In genomic region chr16:57735755-57736418, GRCh38 we compare ENCODE assay signal across 8 cellular contexts. TPM values are rescaled to one million over a fixed set of nuclear protein-coding genes. Genes with fewer than 3 reads are reported as not detected.
DNase-seq lines count a peak whose midpoint lies in the region; ATAC-seq and TF ChIP-seq lines count a peak whose summit lies in the region.

KATNB1 (plus strand) TSS chr16:57735770; CDS start chr16:57737244, 1,474 bp downstream.

- CTCF ChIA-PET in RWPE1 (lab: Yijun Ruan, JAX), result interaction anchor here (0.5 to 2.7 kb wide), 12 partner anchors 13 to 1000 kb away, joined by 3 to 13 read pairs (median 4); no protein-coding TSS in a partner anchor

- peak within 1 kb of the TSS; percentile 96 for H3K4me3 Mint-ChIP-seq in stimulated activated naive CD8-positive, alpha-beta T cell treated with anti-CD3 and anti-CD28 coated beads, Interleukin-15, Interleukin-2, amounts not matched to agents 100 ng/mL and 50 ng/mL, for 24 hours
- peak within 1 kb of the TSS; percentile 98 for H3K4me3 Mint-ChIP-seq in endothelial cell (ENCODE audit: unreplicated experiment)
- H3K4me3 Mint-ChIP-seq in naive thymus-derived CD8-positive, alpha-beta T cell, result peak within 1 kb of the TSS; percentile 92 to 100 (median 96)

- ATAC-seq in stimulated activated naive CD8-positive, alpha-beta T cell treated with anti-CD3 and anti-CD28 coated beads, Interleukin-15, Interleukin-2, amounts not matched to agents 100 U/mL and 50 U/mL, for 24 hours, result no peak
- ATAC-seq in naive thymus-derived CD8-positive, alpha-beta T cell, result no peak
- no peak for ATAC-seq in HG03565 (IDR thresholded peaks at IDR 0.05; ENCODE audit: unreplicated experiment)

- DNase-seq in stimulated activated naive CD8-positive, alpha-beta T cell treated with anti-CD3 and anti-CD28 coated beads, Interleukin-15, Interleukin-2, amounts not matched to agents 100 U/mL and 50 U/mL, for 24 hours, result no peak
- peak; percentile 13 for DNase-seq in RWPE1 (ENCODE audit: low spot score)
- DNase-seq in endothelial cell (ENCODE audit: low spot score), result no peak
- DNase-seq in naive thymus-derived CD8-positive, alpha-beta T cell, result peak in 1 of 10 donors; percentile 7
- DNase-seq in stimulated activated CD4-positive, alpha-beta T cell treated with anti-CD3 and anti-CD28 coated beads, Interleukin-1b, Interleukin-23, amount 100 ng/mL, for 48 hours, result no peak
- DNase-seq in cortex of kidney (lab: John Stamatoyannopoulos, UW), result no peak

- peaks cover 11% of the 10 kb centered on the region for H3K9me3 Mint-ChIP-seq in stimulated activated naive CD8-positive, alpha-beta T cell treated with anti-CD3 and anti-CD28 coated beads, Interleukin-15, Interleukin-2, amounts not matched to agents 100 ng/mL and 50 ng/mL, for 24 hours
- H3K9me3 Mint-ChIP-seq in endothelial cell (ENCODE audit: unreplicated experiment), result no peaks in the 10 kb centered on the region
- peaks cover 0 to 11% (median 4%) of the 10 kb centered on the region in 9 donors for H3K9me3 Mint-ChIP-seq in naive thymus-derived CD8-positive, alpha-beta T cell

- H3K27me3 Mint-ChIP-seq in stimulated activated naive CD8-positive, alpha-beta T cell treated with anti-CD3 and anti-CD28 coated beads, Interleukin-15, Interleukin-2, amounts not matched to agents 100 ng/mL and 50 ng/mL, for 24 hours, result peaks cover 4% of the 10 kb centered on the region
- peaks cover 14% of the 10 kb centered on the region for H3K27me3 Mint-ChIP-seq in endothelial cell (ENCODE audit: unreplicated experiment)
- peaks cover 0 to 2% (median 0%) of the 10 kb centered on the region in 5 donors for H3K27me3 Mint-ChIP-seq in naive thymus-derived CD8-positive, alpha-beta T cell

- peaks cover 43% of the 10 kb centered on the region for H3K4me1 Mint-ChIP-seq in stimulated activated naive CD8-positive, alpha-beta T cell treated with anti-CD3 and anti-CD28 coated beads, Interleukin-15, Interleukin-2, amounts not matched to agents 100 ng/mL and 50 ng/mL, for 24 hours (ENCODE audit: low read depth)
- H3K4me1 Mint-ChIP-seq in endothelial cell (ENCODE audit: unreplicated experiment), result peaks cover 20% of the 10 kb centered on the region
- H3K4me1 Mint-ChIP-seq in naive thymus-derived CD8-positive, alpha-beta T cell, result peaks cover 11 to 44% (median 31%) of the 10 kb centered on the region in 4 donors

- no peak for TF ChIP-seq CTCF in RWPE1 (conservative IDR thresholded peaks at IDR 0.05; ENCODE audit: low read depth)
- no peak for TF ChIP-seq CTCF in endothelial cell (IDR thresholded peaks at IDR 0.05; ENCODE audit: unreplicated experiment)

- peak within 1 kb of the TSS; percentile 75 for H3K27ac ChIP-seq in RWPE1

- peaks cover 24% of the 10 kb centered on the region for H3K36me3 Mint-ChIP-seq in stimulated activated naive CD8-positive, alpha-beta T cell treated with anti-CD3 and anti-CD28 coated beads, Interleukin-15, Interleukin-2, amounts not matched to agents 100 ng/mL and 50 ng/mL, for 24 hours (ENCODE audit: low read depth)
- no peaks in the 10 kb centered on the region for H3K36me3 Mint-ChIP-seq in endothelial cell (ENCODE audit: low read depth, unreplicated experiment)
- H3K36me3 Mint-ChIP-seq in naive thymus-derived CD8-positive, alpha-beta T cell, result peaks cover 0 to 6% (median 0%) of the 10 kb centered on the region in 3 donors

- POLR2A ChIA-PET in RWPE1 (lab: Yijun Ruan, JAX; ENCODE audit: low non-redundant PET), result interaction anchor here (0.6 kb wide), 1 partner anchor 146 kb away, joined by 4 read pairs; no protein-coding TSS in a partner anchor
- POLR2A ChIA-PET in naive thymus-derived CD8-positive, alpha-beta T cell (lab: Charles Lee), result interaction anchor here (0.9 to 2.8 kb wide), 12 partner anchors 9 to 656 kb away, joined by 3 to 17 read pairs (median 4); partner anchors contain the start of genes CFAP20, CIAPIN1, COQ9 and GINS3

- H3K27ac Mint-ChIP-seq in stimulated activated naive CD8-positive, alpha-beta T cell treated with anti-CD3 and anti-CD28 coated beads, Interleukin-15, Interleukin-2, amounts not matched to agents 100 ng/mL and 50 ng/mL, for 24 hours, result peak within 1 kb of the TSS; percentile 98
- H3K27ac Mint-ChIP-seq in endothelial cell (ENCODE audit: unreplicated experiment), result peak within 1 kb of the TSS; percentile 99
- peak within 1 kb of the TSS; percentile 92 to 99 (median 96) for H3K27ac Mint-ChIP-seq in naive thymus-derived CD8-positive, alpha-beta T cell

RNA-seq across cellular contexts. Expression of gene KATNB1, which starts in this region (rescaled TPM):
- 29.2 TPM for total RNA-seq in endothelial cell (ENCODE audit: unreplicated experiment)
- 10 to 100 TPM; 26.1 to 27.4 TPM for total RNA-seq in naive thymus-derived CD8-positive, alpha-beta T cell
- polyA plus RNA-seq in naive thymus-derived CD8-positive, alpha-beta T cell, result 10 to 100 TPM; 16.3 to 28.6 (median 20.1) TPM
